11 cellular contexts compared by ENCODE assay signal in genomic region chrX:136185409-136186022, GRCh38. TPM values are rescaled to one million over a fixed set of nuclear protein-coding genes. Genes with fewer than 3 reads are reported as not detected.
DNase-seq lines count a peak whose midpoint lies in the region; ATAC-seq and TF ChIP-seq lines count a peak whose summit lies in the region.
"Had no signal": no experiment of that assay in that cellular context is flagged by ENCODE, and none has a peak within 500 bp of the region (broad histone marks: within the 10 kb centered on the region; RNA-seq: fewer than 3 reads in every experiment).

No MANE protein-coding gene starts in this region.

- H3K27ac ChIP-seq in lung (ENCODE audit: low read depth in 1 of 2, low read length in 1 of 2): peak overlapping the region in 1 of 2 donors; percentile 81
- H3K27ac ChIP-seq in OCI-LY7 (ENCODE audit: low read depth, low read length, poor library complexity, severe bottlenecking): no peak overlapping the region

- ATAC-seq in Right ventricle myocardium inferior (peak; percentile 55), lung (ENCODE audit: insufficient read depth, low FRiP score) (peak; percentile 41), GM19397 (IDR thresholded peaks at IDR 0.05; ENCODE audit: unreplicated experiment) (no peak)
- no peak for ATAC-seq in stimulated activated memory B cell treated with anti-CD40 and anti-IgM and Interleukin-4, amounts not matched to agents 10 μg/mL and 1 μg/mL and 100 μg/mL, for 72 hours
- ATAC-seq: activated naive CD4-positive, alpha-beta T cell treated with anti-CD3 and anti-CD28 coated beads, Interleukin-2, amount 50 U/mL, for 72 hours; GM12878 had no signal

- no peaks in the 10 kb centered on the region for H3K9me3 Mint-ChIP-seq in stimulated activated memory B cell treated with anti-CD40 and anti-IgM and Interleukin-4, amounts not matched to agents 10 μg/mL and 1 μg/mL and 100 μg/mL, for 72 hours
- H3K9me3 Mint-ChIP-seq: activated naive CD4-positive, alpha-beta T cell treated with anti-CD3 and anti-CD28 coated beads, Interleukin-2, amount 50 U/mL, for 72 hours had no signal

- no peaks in the 10 kb centered on the region for H3K9me3 ChIP-seq in lung (ENCODE audit: control insufficient read depth in 2 of 2, insufficient read depth in 1 of 2, low read length in 1 of 2)
- H3K9me3 ChIP-seq in OCI-LY7 (ENCODE audit: low read length): no peaks in the 10 kb centered on the region

- H4K20me1 ChIP-seq in OCI-LY7 (ENCODE audit: insufficient read depth, low read length): no peaks in the 10 kb centered on the region

- H3K79me2 ChIP-seq in OCI-LY7 (ENCODE audit: insufficient read depth, low read depth, low read length): no peaks in the 10 kb centered on the region

- H3K4me3 Mint-ChIP-seq in stimulated activated memory B cell treated with anti-CD40 and anti-IgM and Interleukin-4, amounts not matched to agents 10 μg/mL and 1 μg/mL and 100 μg/mL, for 72 hours: no peak overlapping the region

- POLR2A ChIA-PET in OCI-LY7 (lab: Charles Lee): no interaction called here

- H2AFZ ChIP-seq in OCI-LY7 (ENCODE audit: low read length): no peak overlapping the region

- DNase-seq in Right ventricle myocardium inferior (ENCODE audit: missing footprints): no peak
- no peak for DNase-seq in cardiac septum (ENCODE audit: low spot score)
- DNase-seq in dermis microvascular lymphatic vessel endothelial cell (ENCODE audit: low read depth in 2 of 2): peak; percentile 55 to 82
- DNase-seq in lung (ENCODE audit: low spot score): no peak
- DNase-seq in NCI-H1048 (lab: John Stamatoyannopoulos, UW): no peak
- no peak for DNase-seq in OCI-LY7 (ENCODE audit: low spot score)
- DNase-seq: NCI-H146 had no signal

- no peaks in the 10 kb centered on the region for H3K4me1 Mint-ChIP-seq in stimulated activated memory B cell treated with anti-CD40 and anti-IgM and Interleukin-4, amounts not matched to agents 10 μg/mL and 1 μg/mL and 100 μg/mL, for 72 hours

- no peaks in the 10 kb centered on the region for H3K36me3 Mint-ChIP-seq in stimulated activated memory B cell treated with anti-CD40 and anti-IgM and Interleukin-4, amounts not matched to agents 10 μg/mL and 1 μg/mL and 100 μg/mL, for 72 hours
- H3K36me3 Mint-ChIP-seq: activated naive CD4-positive, alpha-beta T cell treated with anti-CD3 and anti-CD28 coated beads, Interleukin-2, amount 50 U/mL, for 72 hours had no signal

- no peak overlapping the region for H3K4me3 ChIP-seq in lung
- no peak overlapping the region for H3K4me3 ChIP-seq in OCI-LY7 (ENCODE audit: low read depth, low read length, poor library complexity, severe bottlenecking)
- H3K4me3 ChIP-seq: GM12878 had no signal

- no peak overlapping the region for H3K27ac Mint-ChIP-seq in stimulated activated memory B cell treated with anti-CD40 and anti-IgM and Interleukin-4, amounts not matched to agents 10 μg/mL and 1 μg/mL and 100 μg/mL, for 72 hours
- H3K27ac Mint-ChIP-seq: activated naive CD4-positive, alpha-beta T cell treated with anti-CD3 and anti-CD28 coated beads, Interleukin-2, amount 50 U/mL, for 72 hours had no signal

- CTCF ChIA-PET in OCI-LY7 (lab: Charles Lee; ENCODE audit: unreplicated experiment): no interaction called here

- H3K4me1 ChIP-seq in lung (ENCODE audit: control insufficient read depth in 2 of 2, insufficient read depth in 2 of 2, low read length in 2 of 2) (peaks cover 0 to 16% of the 10 kb centered on the region in 2 donors), OCI-LY7 (ENCODE audit: insufficient read depth, low read length, poor library complexity, severe bottlenecking) (no peaks in the 10 kb centered on the region)

- no peaks in the 10 kb centered on the region for H3K27me3 ChIP-seq in lung (ENCODE audit: control insufficient read depth, insufficient read depth)

- no peak for TF ChIP-seq CTCF in lung (IDR thresholded peaks at IDR 0.05; ENCODE audit: control extremely low read depth, extremely low read depth)
- no peak for TF ChIP-seq CTCF in OCI-LY7 (conservative IDR thresholded peaks at IDR 0.05; ENCODE audit: low read length)

- H3K36me3 ChIP-seq in lung (ENCODE audit: control insufficient read depth in 2 of 2, insufficient read depth in 2 of 2, low read length in 2 of 2) (no peaks in the 10 kb centered on the region), OCI-LY7 (ENCODE audit: insufficient read depth, low read length) (no peaks in the 10 kb centered on the region)

- no peaks in the 10 kb centered on the region for H3K9me2 ChIP-seq in OCI-LY7 (ENCODE audit: insufficient read depth, low read length)

- no peaks in the 10 kb centered on the region for H3K27me3 Mint-ChIP-seq in stimulated activated memory B cell treated with anti-CD40 and anti-IgM and Interleukin-4, amounts not matched to agents 10 μg/mL and 1 μg/mL and 100 μg/mL, for 72 hours

- H3K4me2 ChIP-seq in OCI-LY7 (ENCODE audit: low read length): no peak overlapping the region

- 23 to 51% methylated on average over 8 of the region's 8 CpGs for WGBS in lung, 2 donors

- intact Hi-C loops in Right ventricle myocardium inferior (cut with DNase I): no loop called here
- intact Hi-C loops in cardiac septum (cut with DNase I): no loop called here
- intact Hi-C loops in OCI-LY7 (cut with micrococcal nuclease; ENCODE audit: unreplicated experiment): no loop called here

- no TSS peak for BruUV-seq in OCI-LY7 (replicated peaks; lab: Mats Ljungman, UMichigan)

RNA-seq across cellular contexts. Expression of gene FHL1, which starts 38.2 kb away (rescaled TPM):
- total RNA-seq in Right ventricle myocardium inferior (1,876 TPM), cardiac septum (3,112 TPM), dermis microvascular lymphatic vessel endothelial cell (90.6 and 148 TPM in 2 replicates), lung (100 to 1,000 TPM; 210 to 313 TPM), OCI-LY7 (2022) (1.4 and 2.2 TPM in 2 replicates)
- 10 to 100 TPM; 49.6 to 90.5 TPM for polyA plus RNA-seq in lung
- 0.21 TPM in 1 of 2 replicates, not detected in the other for total RNA-seq in OCI-LY7 (2014; rRNA removed; shearing (Covaris generic))

Comparison
In these comparisons a context has a peak if more than half of its experiments do, and no peak if none do; other contexts are left out.
1. ATAC-seq: peak in Right ventricle myocardium inferior (single experiment) and lung (single experiment); none in GM19397 (single experiment) and stimulated activated memory B cell treated with anti-CD40 and anti-IgM and Interleukin-4, amounts not matched to agents 10 μg/mL and 1 μg/mL and 100 μg/mL, for 72 hours (single experiment).
2. DNase-seq: peak in dermis microvascular lymphatic vessel endothelial cell (2 of 2); none in Right ventricle myocardium inferior (single experiment), cardiac septum (single experiment), lung (single experiment), NCI-H1048 (single experiment) and OCI-LY7 (single experiment).
3. RNA of gene FHL1, which starts 38.2 kb away (total RNA-seq): 3,112 TPM in cardiac septum (single experiment), 1,876 TPM in Right ventricle myocardium inferior (single experiment), 210 to 313 TPM in lung and 90.6 to 148 TPM in dermis microvascular lymphatic vessel endothelial cell; 0.21 to 2.2 TPM in OCI-LY7; every median in the first group is over 10 times any median in the second.